ENCODE assay signal across 1 cellular context in the genomic region with DNA sequence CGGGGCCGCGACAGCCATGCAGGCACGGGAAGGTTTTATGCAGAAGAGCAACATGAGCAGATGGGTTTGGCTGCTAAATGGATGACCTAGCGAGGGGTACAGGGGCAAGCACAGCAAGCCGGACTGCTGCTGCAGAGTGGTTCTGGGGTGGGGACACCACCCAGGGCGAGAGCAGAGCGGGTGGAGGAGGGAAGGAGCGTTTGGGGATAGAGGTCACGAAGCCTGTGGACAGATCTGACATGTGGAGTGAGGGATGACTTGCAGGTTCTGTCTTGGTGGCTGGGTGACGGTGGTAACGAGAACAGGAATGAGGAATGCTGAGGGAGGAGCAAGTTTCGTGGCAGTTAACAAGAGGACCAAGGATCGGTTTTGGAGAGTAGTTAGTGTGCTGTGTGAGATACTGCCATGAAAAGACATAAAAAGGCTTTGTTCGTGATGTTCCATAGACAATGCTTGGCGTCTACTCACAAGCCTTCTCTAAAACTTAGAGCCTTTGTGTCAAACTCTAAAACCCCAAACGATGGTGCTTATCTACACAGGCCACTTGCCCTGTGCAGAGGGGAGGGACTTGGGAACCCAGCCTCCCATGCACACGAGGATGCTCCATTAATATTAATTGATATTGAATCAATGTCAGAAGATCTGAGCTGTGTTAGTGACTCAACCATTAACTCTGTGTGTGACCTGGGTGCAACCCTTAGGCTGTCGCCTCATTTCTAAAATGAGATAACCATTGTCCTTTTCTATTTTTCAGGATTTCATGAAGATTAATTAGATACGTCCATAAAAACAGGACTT.
TF ChIP-seq lines count a peak whose summit lies in the region.

No MANE protein-coding gene starts in this region.

TF ChIP-seq in K562, 482 proteins besides CTCF, POLR2A, EP300 and RAD21 (continued from another document and continues in another):
- no peak for TF ChIP-seq RERE (CRISPR knock-in tag; IDR thresholded peaks at IDR 0.05; ENCODE audit: borderline replicate concordance)
- TF ChIP-seq NELFE (IDR thresholded peaks at IDR 0.05; ENCODE audit: insufficient read depth, insufficient read length): no peak
- TF ChIP-seq ZBTB17 (CRISPR knock-in tag; IDR thresholded peaks at IDR 0.05): no peak
- no peak for TF ChIP-seq COPS2 (conservative IDR thresholded peaks at IDR 0.05)
- peak; percentile 67 to 75 for TF ChIP-seq E2F6 (IDR thresholded peaks at IDR 0.05; ENCODE audit: borderline replicate concordance in 1 of 2, extremely low read depth in 1 of 2, insufficient read depth in 1 of 2, insufficient read length in 1 of 2, low read depth in 1 of 2, low read length in 1 of 2, poor library complexity in 1 of 2, severe bottlenecking in 1 of 2)
- TF ChIP-seq, protein P1, sequence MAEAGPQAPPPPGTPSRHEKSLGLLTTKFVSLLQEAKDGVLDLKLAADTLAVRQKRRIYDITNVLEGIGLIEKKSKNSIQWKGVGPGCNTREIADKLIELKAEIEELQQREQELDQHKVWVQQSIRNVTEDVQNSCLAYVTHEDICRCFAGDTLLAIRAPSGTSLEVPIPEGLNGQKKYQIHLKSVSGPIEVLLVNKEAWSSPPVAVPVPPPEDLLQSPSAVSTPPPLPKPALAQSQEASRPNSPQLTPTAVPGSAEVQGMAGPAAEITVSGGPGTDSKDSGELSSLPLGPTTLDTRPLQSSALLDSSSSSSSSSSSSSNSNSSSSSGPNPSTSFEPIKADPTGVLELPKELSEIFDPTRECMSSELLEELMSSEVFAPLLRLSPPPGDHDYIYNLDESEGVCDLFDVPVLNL (CRISPR knock-in tag; IDR thresholded peaks at IDR 0.05; ENCODE audit: low read depth): no peak
- no peak for TF ChIP-seq STAT5B (CRISPR knock-in tag; IDR thresholded peaks at IDR 0.05)
- no peak for TF ChIP-seq MEF2A (IDR thresholded peaks at IDR 0.05; ENCODE audit: control insufficient read depth, low read depth, low read length)
- peak; percentile 50 for TF ChIP-seq CBFA2T2 (conservative IDR thresholded peaks at IDR 0.05)
- TF ChIP-seq ZNF589 (CRISPR knock-in tag; IDR thresholded peaks at IDR 0.05; ENCODE audit: low read depth): no peak
- TF ChIP-seq MAFG (tag; conservative IDR thresholded peaks at IDR 0.05): peak; percentile 99
- no peak; the same call in 1 of the 2 replicates for TF ChIP-seq CBX5 (IDR thresholded peaks at IDR 0.05; ENCODE audit: borderline replicate concordance, low read depth)
- TF ChIP-seq ZNF3 (CRISPR knock-in tag; IDR thresholded peaks at IDR 0.05): no peak
- TF ChIP-seq ZNF354B (CRISPR knock-in tag; IDR thresholded peaks at IDR 0.05): no peak
- no peak for TF ChIP-seq SREBF1 (IDR thresholded peaks at IDR 0.05; ENCODE audit: borderline replicate concordance, low read depth, low read length)
- TF ChIP-seq, protein P2, sequence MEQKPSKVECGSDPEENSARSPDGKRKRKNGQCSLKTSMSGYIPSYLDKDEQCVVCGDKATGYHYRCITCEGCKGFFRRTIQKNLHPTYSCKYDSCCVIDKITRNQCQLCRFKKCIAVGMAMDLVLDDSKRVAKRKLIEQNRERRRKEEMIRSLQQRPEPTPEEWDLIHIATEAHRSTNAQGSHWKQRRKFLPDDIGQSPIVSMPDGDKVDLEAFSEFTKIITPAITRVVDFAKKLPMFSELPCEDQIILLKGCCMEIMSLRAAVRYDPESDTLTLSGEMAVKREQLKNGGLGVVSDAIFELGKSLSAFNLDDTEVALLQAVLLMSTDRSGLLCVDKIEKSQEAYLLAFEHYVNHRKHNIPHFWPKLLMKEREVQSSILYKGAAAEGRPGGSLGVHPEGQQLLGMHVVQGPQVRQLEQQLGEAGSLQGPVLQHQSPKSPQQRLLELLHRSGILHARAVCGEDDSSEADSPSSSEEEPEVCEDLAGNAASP (IDR thresholded peaks at IDR 0.05): peak; percentile 63; the same call in 1 of the 2 replicates
- TF ChIP-seq HIVEP1 (CRISPR knock-in tag; IDR thresholded peaks at IDR 0.05): no peak
- TF ChIP-seq MXD1 (CRISPR knock-in tag; IDR thresholded peaks at IDR 0.05; ENCODE audit: borderline replicate concordance, poor library complexity, severe bottlenecking): no peak
- no peak for TF ChIP-seq ZFP1 (CRISPR knock-in tag; IDR thresholded peaks at IDR 0.05)
- no peak for TF ChIP-seq ZNF444 (CRISPR knock-in tag; IDR thresholded peaks at IDR 0.05)
- TF ChIP-seq RCOR1 (IDR thresholded peaks at IDR 0.05; ENCODE audit: borderline replicate concordance in 1 of 2, low read depth in 2 of 2, low read length in 2 of 2): peak; percentile 11 to 50; a peak in 2 of 4 replicates
- TF ChIP-seq, protein P3, sequence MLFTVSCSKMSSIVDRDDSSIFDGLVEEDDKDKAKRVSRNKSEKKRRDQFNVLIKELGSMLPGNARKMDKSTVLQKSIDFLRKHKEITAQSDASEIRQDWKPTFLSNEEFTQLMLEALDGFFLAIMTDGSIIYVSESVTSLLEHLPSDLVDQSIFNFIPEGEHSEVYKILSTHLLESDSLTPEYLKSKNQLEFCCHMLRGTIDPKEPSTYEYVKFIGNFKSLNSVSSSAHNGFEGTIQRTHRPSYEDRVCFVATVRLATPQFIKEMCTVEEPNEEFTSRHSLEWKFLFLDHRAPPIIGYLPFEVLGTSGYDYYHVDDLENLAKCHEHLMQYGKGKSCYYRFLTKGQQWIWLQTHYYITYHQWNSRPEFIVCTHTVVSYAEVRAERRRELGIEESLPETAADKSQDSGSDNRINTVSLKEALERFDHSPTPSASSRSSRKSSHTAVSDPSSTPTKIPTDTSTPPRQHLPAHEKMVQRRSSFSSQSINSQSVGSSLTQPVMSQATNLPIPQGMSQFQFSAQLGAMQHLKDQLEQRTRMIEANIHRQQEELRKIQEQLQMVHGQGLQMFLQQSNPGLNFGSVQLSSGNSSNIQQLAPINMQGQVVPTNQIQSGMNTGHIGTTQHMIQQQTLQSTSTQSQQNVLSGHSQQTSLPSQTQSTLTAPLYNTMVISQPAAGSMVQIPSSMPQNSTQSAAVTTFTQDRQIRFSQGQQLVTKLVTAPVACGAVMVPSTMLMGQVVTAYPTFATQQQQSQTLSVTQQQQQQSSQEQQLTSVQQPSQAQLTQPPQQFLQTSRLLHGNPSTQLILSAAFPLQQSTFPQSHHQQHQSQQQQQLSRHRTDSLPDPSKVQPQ (CRISPR knock-in tag; IDR thresholded peaks at IDR 0.05; ENCODE audit: borderline replicate concordance): no peak
- TF ChIP-seq, protein P4, sequence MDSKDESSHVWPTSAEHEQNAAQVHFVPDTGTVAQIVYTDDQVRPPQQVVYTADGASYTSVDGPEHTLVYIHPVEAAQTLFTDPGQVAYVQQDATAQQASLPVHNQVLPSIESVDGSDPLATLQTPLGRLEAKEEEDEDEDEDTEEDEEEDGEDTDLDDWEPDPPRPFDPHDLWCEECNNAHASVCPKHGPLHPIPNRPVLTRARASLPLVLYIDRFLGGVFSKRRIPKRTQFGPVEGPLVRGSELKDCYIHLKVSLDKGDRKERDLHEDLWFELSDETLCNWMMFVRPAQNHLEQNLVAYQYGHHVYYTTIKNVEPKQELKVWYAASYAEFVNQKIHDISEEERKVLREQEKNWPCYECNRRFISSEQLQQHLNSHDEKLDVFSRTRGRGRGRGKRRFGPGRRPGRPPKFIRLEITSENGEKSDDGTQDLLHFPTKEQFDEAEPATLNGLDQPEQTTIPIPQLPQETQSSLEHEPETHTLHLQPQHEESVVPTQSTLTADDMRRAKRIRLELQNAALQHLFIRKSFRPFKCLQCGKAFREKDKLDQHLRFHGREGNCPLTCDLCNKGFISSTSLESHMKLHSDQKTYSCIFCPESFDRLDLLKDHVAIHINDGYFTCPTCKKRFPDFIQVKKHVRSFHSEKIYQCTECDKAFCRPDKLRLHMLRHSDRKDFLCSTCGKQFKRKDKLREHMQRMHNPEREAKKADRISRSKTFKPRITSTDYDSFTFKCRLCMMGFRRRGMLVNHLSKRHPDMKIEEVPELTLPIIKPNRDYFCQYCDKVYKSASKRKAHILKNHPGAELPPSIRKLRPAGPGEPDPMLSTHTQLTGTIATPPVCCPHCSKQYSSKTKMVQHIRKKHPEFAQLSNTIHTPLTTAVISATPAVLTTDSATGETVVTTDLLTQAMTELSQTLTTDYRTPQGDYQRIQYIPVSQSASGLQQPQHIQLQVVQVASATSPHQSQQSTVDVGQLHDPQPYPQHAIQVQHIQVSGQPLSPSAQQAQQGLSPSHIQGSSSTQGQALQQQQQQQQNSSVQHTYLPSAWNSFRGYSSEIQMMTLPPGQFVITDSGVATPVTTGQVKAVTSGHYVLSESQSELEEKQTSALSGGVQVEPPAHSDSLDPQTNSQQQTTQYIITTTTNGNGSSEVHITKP (IDR thresholded peaks at IDR 0.05; ENCODE audit: partially characterized antibody): peak; percentile 71
- TF ChIP-seq ZC3H4 (CRISPR knock-in tag; IDR thresholded peaks at IDR 0.05; ENCODE audit: borderline replicate concordance): no peak
- TF ChIP-seq KAT8 (IDR thresholded peaks at IDR 0.05; ENCODE audit: low read depth): no peak
- TF ChIP-seq TRIM24 (IDR thresholded peaks at IDR 0.05): peak; percentile 42 to 71; a peak in 3 of 4 replicates
- TF ChIP-seq ZNF24 (IDR thresholded peaks at IDR 0.05): no peak
- TF ChIP-seq, protein P5, sequence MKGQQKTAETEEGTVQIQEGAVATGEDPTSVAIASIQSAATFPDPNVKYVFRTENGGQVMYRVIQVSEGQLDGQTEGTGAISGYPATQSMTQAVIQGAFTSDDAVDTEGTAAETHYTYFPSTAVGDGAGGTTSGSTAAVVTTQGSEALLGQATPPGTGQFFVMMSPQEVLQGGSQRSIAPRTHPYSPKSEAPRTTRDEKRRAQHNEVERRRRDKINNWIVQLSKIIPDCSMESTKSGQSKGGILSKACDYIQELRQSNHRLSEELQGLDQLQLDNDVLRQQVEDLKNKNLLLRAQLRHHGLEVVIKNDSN (CRISPR knock-in tag; IDR thresholded peaks at IDR 0.05): no peak
- TF ChIP-seq ZNF140 (CRISPR knock-in tag; IDR thresholded peaks at IDR 0.05): no peak
- no peak for TF ChIP-seq ZSCAN32 (CRISPR knock-in tag; IDR thresholded peaks at IDR 0.05)
- no peak for TF ChIP-seq JUND (IDR thresholded peaks at IDR 0.05; ENCODE audit: borderline replicate concordance, low read depth, low read length)
- peak; percentile 22; the same call in 2 of the 3 replicates for TF ChIP-seq JUND (tag; IDR thresholded peaks at IDR 0.05; ENCODE audit: borderline replicate concordance, low read depth, low read length)
- TF ChIP-seq SRSF1 (IDR thresholded peaks at IDR 0.05; ENCODE audit: low read depth, low read length): no peak
- TF ChIP-seq KHSRP (IDR thresholded peaks at IDR 0.05): 0 out of 2 replicates have a peak, but pooled peaks have one; percentile 10
- TF ChIP-seq CC2D1A (IDR thresholded peaks at IDR 0.05): no peak
- TF ChIP-seq TEAD4 (IDR thresholded peaks at IDR 0.05; ENCODE audit: low read length): peak; percentile 62
- TF ChIP-seq TEAD4 (CRISPR knock-in tag; IDR thresholded peaks at IDR 0.05; ENCODE audit: borderline replicate concordance): no peak
- no peak for TF ChIP-seq FIP1L1 (IDR thresholded peaks at IDR 0.05; ENCODE audit: low read depth, low read length, poor library complexity, severe bottlenecking)
- TF ChIP-seq TAF7 (tag; IDR thresholded peaks at IDR 0.05): no peak
- TF ChIP-seq SP2 (IDR thresholded peaks at IDR 0.05; ENCODE audit: extremely low read depth, low read depth, low read length, poor library complexity, severe bottlenecking): no peak
- TF ChIP-seq HNRNPK (IDR thresholded peaks at IDR 0.05; ENCODE audit: low read depth, low read length, poor library complexity, severe bottlenecking): no peak
- no peak for TF ChIP-seq BHLHE40 (IDR thresholded peaks at IDR 0.05; ENCODE audit: low read length)
- 0 out of 2 replicates have a peak, but pooled peaks have one; percentile 44 for TF ChIP-seq GATAD2A (IDR thresholded peaks at IDR 0.05)
- TF ChIP-seq NR2F6 (CRISPR knock-in tag; IDR thresholded peaks at IDR 0.05): no peak
- no peak for TF ChIP-seq ELF2 (CRISPR knock-in tag; IDR thresholded peaks at IDR 0.05)
